Comparison of ENCODE assay signal across 8 cellular contexts in the genomic region with DNA sequence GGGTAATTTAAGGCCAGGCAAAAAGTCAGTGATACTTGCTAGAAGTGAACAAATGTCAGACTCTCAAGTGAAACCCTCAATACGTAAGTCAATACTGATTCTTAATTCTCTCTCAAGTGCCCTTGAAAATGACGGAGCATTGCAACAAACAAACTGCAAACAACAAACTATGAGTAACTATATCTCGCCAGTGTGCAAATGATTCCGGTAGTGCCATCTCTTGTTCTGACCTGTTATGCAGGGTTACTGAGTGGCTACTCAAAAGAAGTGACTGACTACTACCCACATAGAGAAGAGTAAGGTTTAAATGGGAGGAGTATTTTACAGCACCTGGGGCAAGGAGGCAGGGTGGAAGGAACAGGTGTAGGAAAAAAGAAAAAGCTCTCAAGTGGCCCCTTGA. TPM values are rescaled to one million over a fixed set of nuclear protein-coding genes. Genes with fewer than 3 reads are reported as not detected.
A peak's percentile ranks its signal among the peaks of the same experiment; 100 is the strongest.
DNase-seq lines count a peak whose midpoint lies in the region; ATAC-seq and TF ChIP-seq lines count a peak whose summit lies in the region.

No MANE protein-coding gene starts in this region.

- in situ Hi-C loops in HAP-1 (cut with MboI; ENCODE audit: low sequenced_read_pairs), result loop anchor here (10.0 kb wide), 1 partner anchor 379 kb away; a partner anchor contains a TSS

- H2AFZ ChIP-seq in OCI-LY1 (ENCODE audit: low read length), result no peak overlapping the region

- H3K27me3 ChIP-seq in HAP-1 (ENCODE audit: low read depth), result no peaks in the 10 kb centered on the region
- no peaks in the 10 kb centered on the region for H3K27me3 ChIP-seq in OCI-LY1 (ENCODE audit: insufficient read depth, low read length)

- H3K9me2 ChIP-seq in OCI-LY1 (ENCODE audit: low read depth, low read length), result no peaks in the 10 kb centered on the region

- H3K4me3 ChIP-seq in HAP-1 (peak overlapping the region; percentile 72), OCI-LY1 (ENCODE audit: low read depth, low read length, poor library complexity, severe bottlenecking) (peak overlapping the region; percentile 85)

- peaks cover 61% of the 10 kb centered on the region for H3K4me1 Mint-ChIP-seq in progenitor cell of endocrine pancreas (ENCODE audit: low read depth)

- H3F3A ChIP-seq in OCI-LY1 (ENCODE audit: insufficient read depth, low read length), result no peaks in the 10 kb centered on the region

- ATAC-seq in GM19023 (IDR thresholded peaks at IDR 0.05; ENCODE audit: unreplicated experiment), result no peak
- no peak for ATAC-seq in GM21515 (IDR thresholded peaks at IDR 0.05; ENCODE audit: unreplicated experiment)
- no peak for ATAC-seq in HG02938 (IDR thresholded peaks at IDR 0.05; ENCODE audit: unreplicated experiment)

- peak overlapping the region; percentile 98 for H3K27ac Mint-ChIP-seq in progenitor cell of endocrine pancreas

- H3K4me3 Mint-ChIP-seq in progenitor cell of endocrine pancreas (ENCODE audit: low read depth), result peak overlapping the region; percentile 90

- H3K27me3 Mint-ChIP-seq in progenitor cell of endocrine pancreas, result no peaks in the 10 kb centered on the region

- no peaks in the 10 kb centered on the region for H3K36me3 ChIP-seq in HAP-1 (replicated peaks)
- no peaks in the 10 kb centered on the region for H3K36me3 ChIP-seq in OCI-LY1 (ENCODE audit: insufficient read depth, low read length)

- no peaks in the 10 kb centered on the region for H3K9me3 ChIP-seq in HAP-1
- no peaks in the 10 kb centered on the region for H3K9me3 ChIP-seq in OCI-LY1 (ENCODE audit: low read length)

- H3K36me3 Mint-ChIP-seq in progenitor cell of endocrine pancreas (ENCODE audit: insufficient read depth), result no peaks in the 10 kb centered on the region

- TF ChIP-seq CTCF in OCI-LY1 (IDR thresholded peaks at IDR 0.05; ENCODE audit: low read length), result no peak
- TF ChIP-seq CTCF in progenitor cell of endocrine pancreas (IDR thresholded peaks at IDR 0.05; ENCODE audit: unreplicated experiment), result no peak

- H4K20me1 ChIP-seq in OCI-LY1 (ENCODE audit: insufficient read depth, low read length), result no peaks in the 10 kb centered on the region

- no peak overlapping the region; the same call in 1 of the 2 replicates for H3K9ac ChIP-seq in OCI-LY1 (ENCODE audit: low read length)

- H3K9me3 Mint-ChIP-seq in progenitor cell of endocrine pancreas (ENCODE audit: low read depth), result no peaks in the 10 kb centered on the region

- H3K27ac ChIP-seq in OCI-LY1 (ENCODE audit: low read depth, low read length, poor library complexity, severe bottlenecking), result no peak overlapping the region
- peak overlapping the region; percentile 95 for H3K27ac ChIP-seq in epithelial cell of prostate

- DNase-seq in HAP-1 (ENCODE audit: low spot score in 2 of 2) (no peak), epithelial cell of prostate (ENCODE audit: low read depth, low spot score) (no peak), progenitor cell of endocrine pancreas (ENCODE audit: low spot score, unreplicated experiment) (no peak), NOMO-1 treated with dmso at 0.1 percent for 144 hours (lab: John Stamatoyannopoulos, UW; ENCODE audit: unreplicated experiment) (no peak)

- peaks cover 46% of the 10 kb centered on the region for H3K4me1 ChIP-seq in HAP-1
- peaks cover 37% of the 10 kb centered on the region for H3K4me1 ChIP-seq in OCI-LY1 (ENCODE audit: insufficient read depth, low read length, severe bottlenecking)

- H3K79me2 ChIP-seq in OCI-LY1 (ENCODE audit: insufficient read depth, low read length), result 0 out of 2 replicates have a peak, but pooled peaks cover 2% of the 10 kb centered on the region

- peak overlapping the region; percentile 77 for H3K4me2 ChIP-seq in OCI-LY1 (ENCODE audit: low read length)

RNA-seq across cellular contexts. Expression of a gene that starts 1.6 kb away (rescaled TPM):
- total RNA-seq in progenitor cell of endocrine pancreas, result 18.1 and 19.5 TPM in 2 replicates

RNA-seq across cellular contexts. Expression of a gene that starts 56.8 kb away (rescaled TPM):
- 7.3 and 8.2 TPM in 2 replicates for total RNA-seq in progenitor cell of endocrine pancreas
